In the genomic region with DNA sequence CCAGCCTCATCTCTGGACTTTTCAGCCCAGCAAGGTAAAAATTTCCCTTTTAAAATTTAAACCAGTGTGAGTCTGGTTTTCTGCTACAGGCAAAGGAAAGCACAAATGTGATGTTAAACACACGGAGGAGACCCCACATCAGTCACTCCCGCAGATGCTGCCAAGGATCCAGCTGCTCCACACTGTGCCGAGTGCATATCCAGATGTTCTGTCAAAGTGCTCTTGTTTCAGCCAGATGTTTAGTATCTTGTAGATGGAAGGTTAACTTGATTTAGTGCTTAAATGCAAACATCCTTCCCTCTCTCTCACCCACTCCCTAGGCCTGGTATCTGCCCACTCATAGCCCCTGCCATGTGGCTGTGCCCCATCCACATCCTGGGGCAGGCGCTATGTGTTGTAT, we compare ENCODE assay signal across 18 cellular contexts. TPM values are rescaled to one million over a fixed set of nuclear protein-coding genes. Genes with fewer than 3 reads are reported as not detected.
DNase-seq lines count a peak whose midpoint lies in the region; ATAC-seq and TF ChIP-seq lines count a peak whose summit lies in the region.
"Had no signal": no experiment of that assay in that cellular context is flagged by ENCODE, and none has a peak within 500 bp of the region (broad histone marks: within the 10 kb centered on the region; RNA-seq: fewer than 3 reads in every experiment).

No MANE protein-coding gene starts in this region.

- H3K4me1 ChIP-seq in Peyer's patch (peaks cover 0 to 14% (median 3%) of the 10 kb centered on the region in 4 donors), esophagus (ENCODE audit: control insufficient read depth in 2 of 2, insufficient read depth in 2 of 2, low read length in 1 of 2) (peaks cover 5 to 13% of the 10 kb centered on the region in 2 donors), thyroid gland (peaks cover 36 to 71% of the 10 kb centered on the region in 2 donors)

- peak overlapping the region in 2 of 3 experiments; percentile 11 to 51 for H3K27ac Mint-ChIP-seq in nephron
- H3K27ac Mint-ChIP-seq: activated CD8-positive, alpha-beta memory T cell treated with anti-CD3 and anti-CD28 coated beads, Interleukin-2, amount 10 ng/mL, durations not matched to agents 7 days and 5 days; H9; natural killer cell treated with Interleukin-12 subunit alpha and Interleukin-12 subunit beta and Interleukin-15 and Interleukin-18, amount 100 ng/mL, for 72 hours had no signal

- WGBS in esophagus, 2 donors = 73 to 77% methylated on average over 4 of the region's 4 CpGs
- 81 to 83% methylated on average over 4 of the region's 4 CpGs for WGBS in thyroid gland, 2 donors

- ATAC-seq in HG02870 (IDR thresholded peaks at IDR 0.05; ENCODE audit: unreplicated experiment) (no peak), GM18517 (IDR thresholded peaks at IDR 0.05; ENCODE audit: unreplicated experiment) (no peak), HG03442 (IDR thresholded peaks at IDR 0.05; ENCODE audit: unreplicated experiment) (no peak)
- ATAC-seq: activated CD8-positive, alpha-beta memory T cell treated with anti-CD3 and anti-CD28 coated beads, Interleukin-2, amount 10 ng/mL, durations not matched to agents 7 days and 5 days; natural killer cell treated with Interleukin-12 subunit alpha and Interleukin-12 subunit beta and Interleukin-15 and Interleukin-18, amount 100 ng/mL, for 72 hours had no signal

- peak overlapping the region; percentile 32 to 70 (median 59) for H3K27ac ChIP-seq in Peyer's patch
- peak overlapping the region; percentile 36 to 67 for H3K27ac ChIP-seq in esophagus (ENCODE audit: low read depth in 2 of 2, low read length in 1 of 2)
- H3K27ac ChIP-seq in thyroid gland = peak overlapping the region; percentile 54 to 100 (median 99)

- H3K4me3 ChIP-seq in Peyer's patch = no peak overlapping the region
- H3K4me3 ChIP-seq in esophagus (ENCODE audit: low read depth in 1 of 2, low read length in 2 of 2) = no peak overlapping the region
- H3K4me3 ChIP-seq in thyroid gland (replicated peaks in 1 of 3) = no peak overlapping the region

- peaks cover 11% of the 10 kb centered on the region for H3K27me3 Mint-ChIP-seq in nephron (ENCODE audit: low read depth)

- H3K36me3 Mint-ChIP-seq in nephron (ENCODE audit: low read depth) = no peaks in the 10 kb centered on the region
- H3K36me3 Mint-ChIP-seq: activated CD8-positive, alpha-beta memory T cell treated with anti-CD3 and anti-CD28 coated beads, Interleukin-2, amount 10 ng/mL, durations not matched to agents 7 days and 5 days; natural killer cell treated with Interleukin-12 subunit alpha and Interleukin-12 subunit beta and Interleukin-15 and Interleukin-18, amount 100 ng/mL, for 72 hours had no signal

- DNase-seq in Peyer's patch (no peak), thyroid gland (no peak), cerebellar nuclear complex (lab: John Stamatoyannopoulos, UW) (no peak)
- DNase-seq: activated CD4-positive, alpha-beta T cell treated with anti-CD3 and anti-CD28 coated beads for 1 hour; activated CD8-positive, alpha-beta memory T cell treated with anti-CD3 and anti-CD28 coated beads, Interleukin-2, amount 10 ng/mL, durations not matched to agents 7 days and 5 days; activated gamma-delta T cell; BE2C; effector CD4-positive, alpha-beta T cell; H9; NCI-H1105; NCI-H2227 treated with DMSO at 0.1 percent for 48 hours; SHP77 had no signal

- intact Hi-C loops in thyroid gland (cut with DNase I) = no loop called here

- H3K9me3 ChIP-seq in Peyer's patch (no peaks in the 10 kb centered on the region), esophagus (ENCODE audit: control insufficient read depth in 2 of 2, insufficient read depth in 1 of 2, low read depth in 1 of 2, low read length in 1 of 2) (no peaks in the 10 kb centered on the region), thyroid gland (no peaks in the 10 kb centered on the region)
- H3K9me3 ChIP-seq: BE2C had no signal

- H3K9me3 Mint-ChIP-seq in nephron = no peaks in the 10 kb centered on the region
- H3K9me3 Mint-ChIP-seq: natural killer cell treated with Interleukin-12 subunit alpha and Interleukin-12 subunit beta and Interleukin-15 and Interleukin-18, amount 100 ng/mL, for 72 hours had no signal

- H3K4me1 Mint-ChIP-seq in nephron = peaks cover 74% of the 10 kb centered on the region
- H3K4me1 Mint-ChIP-seq: activated CD8-positive, alpha-beta memory T cell treated with anti-CD3 and anti-CD28 coated beads, Interleukin-2, amount 10 ng/mL, durations not matched to agents 7 days and 5 days had no signal

- TF ChIP-seq POLR2A in Peyer's patch (IDR thresholded peaks at IDR 0.05) (no peak), thyroid gland (IDR thresholded peaks at IDR 0.05) (no peak)

- no peaks in the 10 kb centered on the region for H3K36me3 ChIP-seq in Peyer's patch
- no peaks in the 10 kb centered on the region for H3K36me3 ChIP-seq in esophagus (ENCODE audit: control insufficient read depth in 2 of 2, insufficient read depth in 2 of 2, low read length in 1 of 2)
- no peaks in the 10 kb centered on the region for H3K36me3 ChIP-seq in thyroid gland
- H3K36me3 ChIP-seq: BE2C had no signal

- no peak overlapping the region for H3K4me3 Mint-ChIP-seq in nephron
- H3K4me3 Mint-ChIP-seq: activated CD8-positive, alpha-beta memory T cell treated with anti-CD3 and anti-CD28 coated beads, Interleukin-2, amount 10 ng/mL, durations not matched to agents 7 days and 5 days; H9; natural killer cell treated with Interleukin-12 subunit alpha and Interleukin-12 subunit beta and Interleukin-15 and Interleukin-18, amount 100 ng/mL, for 72 hours had no signal

- H3K27me3 ChIP-seq in Peyer's patch = no peaks in the 10 kb centered on the region
- no peaks in the 10 kb centered on the region for H3K27me3 ChIP-seq in esophagus (ENCODE audit: control insufficient read depth in 1 of 2, insufficient read depth in 2 of 2, low read length in 2 of 2)
- no peaks in the 10 kb centered on the region for H3K27me3 ChIP-seq in thyroid gland
- H3K27me3 ChIP-seq: BE2C had no signal

- TF ChIP-seq CTCF in Peyer's patch (IDR thresholded peaks at IDR 0.05) (no peak), nephron (IDR thresholded peaks at IDR 0.05; ENCODE audit: unreplicated experiment in 3 of 3) (no peak), thyroid gland (IDR thresholded peaks at IDR 0.05) (no peak)

RNA-seq across cellular contexts. Expression of gene ATOH8, which starts 15.8 kb away (rescaled TPM):
- total RNA-seq in Peyer's patch (10 to 100 TPM in 2 of 4 donors, 1 to 10 TPM in 2; 5.3 to 35.5 (median 13.9) TPM), thyroid gland (100 to 1,000 TPM in 2 of 4 donors, 10 to 100 TPM in 2; 82.8 to 260 (median 167) TPM)
- 1 to 10 TPM; 3.0 to 5.9 TPM for polyA plus RNA-seq in esophagus
- total RNA-seq: natural killer cell treated with Interleukin-12 subunit alpha and Interleukin-12 subunit beta and Interleukin-15 and Interleukin-18, amount 100 ng/mL, for 72 hours had no signal

RNA-seq across cellular contexts. Expression of gene GNLY, which starts 43.8 kb away (rescaled TPM):
- total RNA-seq in Peyer's patch = 10 to 100 TPM in 2 of 4 donors, 1 to 10 TPM in 1, not detected in 1; 1.7 to 15.3 (median 10.5) TPM
- polyA plus RNA-seq in esophagus = 1 to 10 TPM; 1.2 to 1.7 TPM
- total RNA-seq in thyroid gland = 1 to 10 TPM in 1 of 4 donors, under 1 TPM in 2, not detected in 1; 0.22 to 3.6 (median 0.63) TPM
- total RNA-seq: H9 had no signal
